20 cellular contexts compared by ENCODE assay signal in genomic region chr14:58793096-58793740, GRCh38.
DNase-seq lines count a peak whose midpoint lies in the region; ATAC-seq, FAIRE-seq and TF ChIP-seq lines count a peak whose summit lies in the region.
"Had no signal": no experiment of that assay in that cellular context is flagged by ENCODE, and none has a peak within 500 bp of the region (broad histone marks: within the 10 kb centered on the region; RNA-seq: fewer than 3 reads in every experiment).

No MANE protein-coding gene starts in this region.

- TF ChIP-seq POLR2A in GM12892 (IDR thresholded peaks at IDR 0.05; ENCODE audit: low read depth, low read length): no peak

- H3K36me3 Mint-ChIP-seq in Calu3 (ENCODE audit: insufficient read depth, unreplicated experiment): no peaks in the 10 kb centered on the region

- no peaks in the 10 kb centered on the region for H4K20me1 ChIP-seq in smooth muscle cell (ENCODE audit: low read depth)

- H3K9me3 ChIP-seq in smooth muscle cell (replicated peaks; ENCODE audit: low read depth): no peaks in the 10 kb centered on the region
- H3K9me3 ChIP-seq in psoas muscle: no peaks in the 10 kb centered on the region
- H3K9me3 ChIP-seq: SK-N-SH had no signal

- FAIRE-seq in GM12892 (lab: Jason Lieb, UNC): no peak

- peak overlapping the region; percentile 79 for H3K27ac ChIP-seq in smooth muscle cell (ENCODE audit: low read depth)
- H3K27ac ChIP-seq in psoas muscle: no peak overlapping the region

- no TSS peak for BruUV-seq in Calu3 (replicated peaks; lab: Mats Ljungman, UMichigan)

- ATAC-seq in psoas muscle: no peak

- peaks cover 13% of the 10 kb centered on the region for H3F3A ChIP-seq in smooth muscle cell (ENCODE audit: low read depth)

- H3K4me1 ChIP-seq in smooth muscle cell (ENCODE audit: low read depth): peaks cover 8% of the 10 kb centered on the region
- H3K4me1 ChIP-seq in psoas muscle: no peaks in the 10 kb centered on the region

- H3K27me3 ChIP-seq in smooth muscle cell (ENCODE audit: low read depth) (no peaks in the 10 kb centered on the region), psoas muscle (ENCODE audit: insufficient read depth in 3 of 3, low read length in 2 of 3) (no peaks in the 10 kb centered on the region)

- H3K4me3 Mint-ChIP-seq in Calu3 (ENCODE audit: low read depth, unreplicated experiment): peak overlapping the region; percentile 3
- H3K4me3 Mint-ChIP-seq: H9 had no signal

- DNase-seq in Calu3: no peak
- peak; percentile 7 for DNase-seq in LoVo (ENCODE audit: low spot score)
- DNase-seq in iris pigment epithelial cell (ENCODE audit: low read depth): peak; percentile 28
- DNase-seq in smooth muscle cell (lab: John Stamatoyannopoulos, UW; ENCODE audit: unreplicated experiment): no peak
- DNase-seq in psoas muscle: no peak
- no peak for DNase-seq in GM12892 (ENCODE audit: insufficient read length)
- DNase-seq in cortex of kidney (lab: John Stamatoyannopoulos, UW): no peak
- DNase-seq: C1 segment of cervical spinal cord, DMS79, H9, KBM-7, MV-4-11, NCI-H1417 treated with DMSO at 0.1 percent for 48 hours, NCI-H187 treated with DMSO at 0.1 percent for 48 hours, NCI-H2227 treated with DMSO at 0.1 percent for 48 hours, NCI-H82, OCI-M1, RPMI8226, SHP77 treated with DMSO at 0.1 percent for 48 hours, SK-N-SH had no signal

- H3K36me3 ChIP-seq in smooth muscle cell (ENCODE audit: low read depth) (no peaks in the 10 kb centered on the region), psoas muscle (ENCODE audit: insufficient read depth in 1 of 2, low read depth in 1 of 2) (no peaks in the 10 kb centered on the region)

- no peak overlapping the region for H2AFZ ChIP-seq in smooth muscle cell (ENCODE audit: low read depth)

- H3K4me1 Mint-ChIP-seq in Calu3 (ENCODE audit: low read depth, unreplicated experiment): peaks cover 27% of the 10 kb centered on the region

- intact Hi-C loops in Calu3 (cut with micrococcal nuclease; ENCODE audit: unreplicated experiment) (no loop called here), psoas muscle (cut with DNase I) (no loop called here)

- no peaks in the 10 kb centered on the region for H3K9me3 Mint-ChIP-seq in Calu3 (ENCODE audit: low read depth, unreplicated experiment)
- H3K9me3 Mint-ChIP-seq: H9 had no signal

- H3K79me2 ChIP-seq in smooth muscle cell (ENCODE audit: low read depth): no peaks in the 10 kb centered on the region

- TF ChIP-seq CTCF in Calu3 (IDR thresholded peaks at IDR 0.05; ENCODE audit: unreplicated experiment): no peak
- no peak for TF ChIP-seq CTCF in smooth muscle cell (IDR thresholded peaks at IDR 0.05; ENCODE audit: borderline replicate concordance, insufficient read depth, poor library complexity, severe bottlenecking)
- no peak for TF ChIP-seq CTCF in psoas muscle (IDR thresholded peaks at IDR 0.05)

- CTCF ChIA-PET in Calu3 (lab: Charles Lee): interaction anchor here (0.6 kb wide), 2 partner anchors 17 to 81 kb away, joined by 3 to 5 read pairs; no protein-coding TSS in a partner anchor

- H3K4me2 ChIP-seq in smooth muscle cell: peak overlapping the region; percentile 62
- H3K4me2 ChIP-seq: SK-N-SH had no signal

- no peak overlapping the region for H3K9ac ChIP-seq in smooth muscle cell (ENCODE audit: low read depth)
- H3K9ac ChIP-seq: SK-N-SH had no signal

- H3K27ac Mint-ChIP-seq in Calu3 (ENCODE audit: unreplicated experiment): peak overlapping the region; percentile 22
- H3K27ac Mint-ChIP-seq: H9 had no signal

- no peak overlapping the region for H3K4me3 ChIP-seq in smooth muscle cell
- no peak overlapping the region for H3K4me3 ChIP-seq in psoas muscle

- 36% methylated on average over 5 of the region's 5 CpGs for whole genome bisulfite sequencing in smooth muscle cell (ENCODE audit: low lambda C conversion rate)
- WGBS in psoas muscle, 3 donors: 80 to 83% (median 82%) methylated on average over 5 of the region's 5 CpGs

- H3K27me3 Mint-ChIP-seq in Calu3 (ENCODE audit: unreplicated experiment): no peaks in the 10 kb centered on the region

Comparison
In these comparisons a context has a peak if more than half of its experiments do, and no peak if none do; other contexts are left out.
1. DNase-seq: peak in LoVo (single experiment) and iris pigment epithelial cell (single experiment); none in Calu3 (single experiment), smooth muscle cell (single experiment), psoas muscle (0 of 2), GM12892 (single experiment) and cortex of kidney (single experiment).